1 cellular context compared by ENCODE assay signal in the genomic region with DNA sequence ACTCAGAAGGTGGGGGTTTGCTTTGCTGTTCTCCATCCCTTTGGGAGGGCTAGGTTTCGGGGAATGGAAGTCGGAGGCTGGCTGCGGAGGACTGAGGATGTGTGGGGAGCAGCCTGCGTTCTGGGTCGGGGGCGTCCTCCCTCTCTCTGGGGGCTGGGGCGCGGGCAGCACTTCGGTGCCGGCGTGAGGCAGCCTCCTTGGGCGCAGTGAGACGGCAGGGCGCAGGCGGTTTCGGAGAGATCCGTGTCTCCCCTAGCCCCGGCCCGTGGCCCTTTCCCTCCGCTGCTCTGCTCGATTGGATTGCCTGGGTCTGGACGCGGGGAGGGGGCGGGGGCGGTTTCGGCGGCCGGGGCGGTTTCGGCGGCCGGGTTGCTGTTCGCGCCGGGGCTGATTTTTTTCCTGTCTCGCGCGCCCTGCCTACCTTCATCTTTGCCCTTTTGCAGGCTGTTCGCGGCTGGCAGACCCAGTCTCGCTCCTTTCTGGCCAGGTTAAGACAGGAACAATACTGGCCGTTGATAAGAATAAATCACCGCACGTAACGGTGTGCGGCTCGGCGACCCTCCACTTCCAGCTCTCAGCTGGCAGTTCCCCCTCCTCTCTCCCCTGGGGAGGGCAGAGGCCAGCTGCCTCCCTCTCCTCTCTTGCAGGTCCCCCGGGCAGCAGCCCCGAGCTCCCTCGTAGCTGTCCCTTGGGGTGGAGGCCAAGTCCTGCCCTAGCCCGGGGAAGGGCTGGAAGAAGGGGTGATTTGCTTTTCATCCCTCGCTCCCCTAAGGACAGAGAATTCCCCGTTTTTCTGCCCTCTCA.
TF ChIP-seq lines count a peak whose summit lies in the region.

No MANE protein-coding gene starts in this region.

TF ChIP-seq in HepG2, 621 proteins besides CTCF, POLR2A, EP300 and RAD21 (continued from another document and continues in another):
- TF ChIP-seq, protein P1, sequence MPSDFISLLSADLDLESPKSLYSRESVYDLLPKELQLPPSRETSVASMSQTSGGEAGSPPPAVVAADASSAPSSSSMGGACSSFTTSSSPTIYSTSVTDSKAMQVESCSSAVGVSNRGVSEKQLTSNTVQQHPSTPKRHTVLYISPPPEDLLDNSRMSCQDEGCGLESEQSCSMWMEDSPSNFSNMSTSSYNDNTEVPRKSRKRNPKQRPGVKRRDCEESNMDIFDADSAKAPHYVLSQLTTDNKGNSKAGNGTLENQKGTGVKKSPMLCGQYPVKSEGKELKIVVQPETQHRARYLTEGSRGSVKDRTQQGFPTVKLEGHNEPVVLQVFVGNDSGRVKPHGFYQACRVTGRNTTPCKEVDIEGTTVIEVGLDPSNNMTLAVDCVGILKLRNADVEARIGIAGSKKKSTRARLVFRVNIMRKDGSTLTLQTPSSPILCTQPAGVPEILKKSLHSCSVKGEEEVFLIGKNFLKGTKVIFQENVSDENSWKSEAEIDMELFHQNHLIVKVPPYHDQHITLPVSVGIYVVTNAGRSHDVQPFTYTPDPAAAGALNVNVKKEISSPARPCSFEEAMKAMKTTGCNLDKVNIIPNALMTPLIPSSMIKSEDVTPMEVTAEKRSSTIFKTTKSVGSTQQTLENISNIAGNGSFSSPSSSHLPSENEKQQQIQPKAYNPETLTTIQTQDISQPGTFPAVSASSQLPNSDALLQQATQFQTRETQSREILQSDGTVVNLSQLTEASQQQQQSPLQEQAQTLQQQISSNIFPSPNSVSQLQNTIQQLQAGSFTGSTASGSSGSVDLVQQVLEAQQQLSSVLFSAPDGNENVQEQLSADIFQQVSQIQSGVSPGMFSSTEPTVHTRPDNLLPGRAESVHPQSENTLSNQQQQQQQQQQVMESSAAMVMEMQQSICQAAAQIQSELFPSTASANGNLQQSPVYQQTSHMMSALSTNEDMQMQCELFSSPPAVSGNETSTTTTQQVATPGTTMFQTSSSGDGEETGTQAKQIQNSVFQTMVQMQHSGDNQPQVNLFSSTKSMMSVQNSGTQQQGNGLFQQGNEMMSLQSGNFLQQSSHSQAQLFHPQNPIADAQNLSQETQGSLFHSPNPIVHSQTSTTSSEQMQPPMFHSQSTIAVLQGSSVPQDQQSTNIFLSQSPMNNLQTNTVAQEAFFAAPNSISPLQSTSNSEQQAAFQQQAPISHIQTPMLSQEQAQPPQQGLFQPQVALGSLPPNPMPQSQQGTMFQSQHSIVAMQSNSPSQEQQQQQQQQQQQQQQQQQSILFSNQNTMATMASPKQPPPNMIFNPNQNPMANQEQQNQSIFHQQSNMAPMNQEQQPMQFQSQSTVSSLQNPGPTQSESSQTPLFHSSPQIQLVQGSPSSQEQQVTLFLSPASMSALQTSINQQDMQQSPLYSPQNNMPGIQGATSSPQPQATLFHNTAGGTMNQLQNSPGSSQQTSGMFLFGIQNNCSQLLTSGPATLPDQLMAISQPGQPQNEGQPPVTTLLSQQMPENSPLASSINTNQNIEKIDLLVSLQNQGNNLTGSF (CRISPR knock-in tag; IDR thresholded peaks at IDR 0.05): no peak
- TF ChIP-seq HNRNPLL (IDR thresholded peaks at IDR 0.05; ENCODE audit: low read depth, low read length, poor library complexity, severe bottlenecking) (peak; percentile 37), ZNF292 (CRISPR knock-in tag; IDR thresholded peaks at IDR 0.05; ENCODE audit: borderline replicate concordance, low read depth) (peak; percentile 61; the same call in 1 of the 2 replicates), CBX1 (IDR thresholded peaks at IDR 0.05; ENCODE audit: low read depth) (no peak), SYNCRIP (IDR thresholded peaks at IDR 0.05; ENCODE audit: insufficient read depth, low read depth, low read length) (no peak), YEATS4 (CRISPR knock-in tag; IDR thresholded peaks at IDR 0.05; ENCODE audit: borderline replicate concordance) (peak; percentile 41; the same call in 1 of the 2 replicates), GTF3A (CRISPR knock-in tag; conservative IDR thresholded peaks at IDR 0.05) (no peak), ZNF263 (CRISPR knock-in tag; IDR thresholded peaks at IDR 0.05) (peak; percentile 68; the same call in 1 of the 2 replicates), SNAI1 (CRISPR knock-in tag; IDR thresholded peaks at IDR 0.05; ENCODE audit: borderline replicate concordance) (peak; percentile 24; the same call in 1 of the 2 replicates), KMT2B (CRISPR knock-in tag; IDR thresholded peaks at IDR 0.05) (peak; percentile 33; the same call in 1 of the 2 replicates), HNRNPL (IDR thresholded peaks at IDR 0.05; ENCODE audit: low read depth, low read length) (0 out of 2 replicates have a peak, but pooled peaks have one; percentile 64), TAF1 (CRISPR knock-in tag; IDR thresholded peaks at IDR 0.05) (peak; percentile 33; the same call in 1 of the 2 replicates), HOXA3 (CRISPR knock-in tag; IDR thresholded peaks at IDR 0.05) (no peak), ARNT (IDR thresholded peaks at IDR 0.05) (no peak), TEAD3 (CRISPR knock-in tag; optimal IDR thresholded peaks at IDR 0.05; ENCODE audit: borderline replicate concordance) (peak; percentile 5), ZNF773 (CRISPR knock-in tag; IDR thresholded peaks at IDR 0.05; ENCODE audit: borderline replicate concordance) (no peak), SAP130 (CRISPR knock-in tag; IDR thresholded peaks at IDR 0.05; ENCODE audit: low read depth) (peak; percentile 42), FOXO1 (CRISPR knock-in tag; IDR thresholded peaks at IDR 0.05) (no peak), SKI (IDR thresholded peaks at IDR 0.05; ENCODE audit: partially characterized antibody) (peak; percentile 8), ARID2 (CRISPR knock-in tag; IDR thresholded peaks at IDR 0.05; ENCODE audit: borderline replicate concordance) (0 out of 2 replicates have a peak, but pooled peaks have one; percentile 29)
- TF ChIP-seq, protein P2, sequence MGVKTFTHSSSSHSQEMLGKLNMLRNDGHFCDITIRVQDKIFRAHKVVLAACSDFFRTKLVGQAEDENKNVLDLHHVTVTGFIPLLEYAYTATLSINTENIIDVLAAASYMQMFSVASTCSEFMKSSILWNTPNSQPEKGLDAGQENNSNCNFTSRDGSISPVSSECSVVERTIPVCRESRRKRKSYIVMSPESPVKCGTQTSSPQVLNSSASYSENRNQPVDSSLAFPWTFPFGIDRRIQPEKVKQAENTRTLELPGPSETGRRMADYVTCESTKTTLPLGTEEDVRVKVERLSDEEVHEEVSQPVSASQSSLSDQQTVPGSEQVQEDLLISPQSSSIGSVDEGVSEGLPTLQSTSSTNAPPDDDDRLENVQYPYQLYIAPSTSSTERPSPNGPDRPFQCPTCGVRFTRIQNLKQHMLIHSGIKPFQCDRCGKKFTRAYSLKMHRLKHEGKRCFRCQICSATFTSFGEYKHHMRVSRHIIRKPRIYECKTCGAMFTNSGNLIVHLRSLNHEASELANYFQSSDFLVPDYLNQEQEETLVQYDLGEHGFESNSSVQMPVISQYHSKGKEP (CRISPR knock-in tag; IDR thresholded peaks at IDR 0.05): no peak
- TF ChIP-seq, protein P3, sequence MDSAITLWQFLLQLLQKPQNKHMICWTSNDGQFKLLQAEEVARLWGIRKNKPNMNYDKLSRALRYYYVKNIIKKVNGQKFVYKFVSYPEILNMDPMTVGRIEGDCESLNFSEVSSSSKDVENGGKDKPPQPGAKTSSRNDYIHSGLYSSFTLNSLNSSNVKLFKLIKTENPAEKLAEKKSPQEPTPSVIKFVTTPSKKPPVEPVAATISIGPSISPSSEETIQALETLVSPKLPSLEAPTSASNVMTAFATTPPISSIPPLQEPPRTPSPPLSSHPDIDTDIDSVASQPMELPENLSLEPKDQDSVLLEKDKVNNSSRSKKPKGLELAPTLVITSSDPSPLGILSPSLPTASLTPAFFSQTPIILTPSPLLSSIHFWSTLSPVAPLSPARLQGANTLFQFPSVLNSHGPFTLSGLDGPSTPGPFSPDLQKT (CRISPR knock-in tag; IDR thresholded peaks at IDR 0.05; ENCODE audit: borderline replicate concordance): no peak
- TF ChIP-seq, protein P4, sequence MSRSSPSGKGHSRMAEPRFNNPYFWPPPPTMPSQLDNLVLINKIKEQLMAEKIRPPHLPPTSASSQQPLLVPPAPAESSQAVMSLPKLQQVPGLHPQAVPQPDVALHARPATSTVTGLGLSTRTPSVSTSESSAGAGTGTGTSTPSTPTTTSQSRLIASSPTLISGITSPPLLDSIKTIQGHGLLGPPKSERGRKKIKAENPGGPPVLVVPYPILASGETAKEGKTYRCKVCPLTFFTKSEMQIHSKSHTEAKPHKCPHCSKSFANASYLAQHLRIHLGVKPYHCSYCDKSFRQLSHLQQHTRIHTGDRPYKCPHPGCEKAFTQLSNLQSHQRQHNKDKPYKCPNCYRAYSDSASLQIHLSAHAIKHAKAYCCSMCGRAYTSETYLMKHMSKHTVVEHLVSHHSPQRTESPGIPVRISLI (CRISPR knock-in tag; IDR thresholded peaks at IDR 0.05; ENCODE audit: borderline replicate concordance): peak; percentile 37; the same call in 1 of the 2 replicates
- TF ChIP-seq, protein P5, sequence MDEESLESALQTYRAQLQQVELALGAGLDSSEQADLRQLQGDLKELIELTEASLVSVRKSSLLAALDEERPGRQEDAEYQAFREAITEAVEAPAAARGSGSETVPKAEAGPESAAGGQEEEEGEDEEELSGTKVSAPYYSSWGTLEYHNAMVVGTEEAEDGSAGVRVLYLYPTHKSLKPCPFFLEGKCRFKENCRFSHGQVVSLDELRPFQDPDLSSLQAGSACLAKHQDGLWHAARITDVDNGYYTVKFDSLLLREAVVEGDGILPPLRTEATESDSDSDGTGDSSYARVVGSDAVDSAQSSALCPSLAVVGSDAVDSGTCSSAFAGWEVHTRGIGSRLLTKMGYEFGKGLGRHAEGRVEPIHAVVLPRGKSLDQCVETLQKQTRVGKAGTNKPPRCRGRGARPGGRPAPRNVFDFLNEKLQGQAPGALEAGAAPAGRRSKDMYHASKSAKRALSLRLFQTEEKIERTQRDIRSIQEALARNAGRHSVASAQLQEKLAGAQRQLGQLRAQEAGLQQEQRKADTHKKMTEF (CRISPR knock-in tag; IDR thresholded peaks at IDR 0.05): peak; percentile 27; the same call in 1 of the 2 replicates
- TF ChIP-seq, protein P6, sequence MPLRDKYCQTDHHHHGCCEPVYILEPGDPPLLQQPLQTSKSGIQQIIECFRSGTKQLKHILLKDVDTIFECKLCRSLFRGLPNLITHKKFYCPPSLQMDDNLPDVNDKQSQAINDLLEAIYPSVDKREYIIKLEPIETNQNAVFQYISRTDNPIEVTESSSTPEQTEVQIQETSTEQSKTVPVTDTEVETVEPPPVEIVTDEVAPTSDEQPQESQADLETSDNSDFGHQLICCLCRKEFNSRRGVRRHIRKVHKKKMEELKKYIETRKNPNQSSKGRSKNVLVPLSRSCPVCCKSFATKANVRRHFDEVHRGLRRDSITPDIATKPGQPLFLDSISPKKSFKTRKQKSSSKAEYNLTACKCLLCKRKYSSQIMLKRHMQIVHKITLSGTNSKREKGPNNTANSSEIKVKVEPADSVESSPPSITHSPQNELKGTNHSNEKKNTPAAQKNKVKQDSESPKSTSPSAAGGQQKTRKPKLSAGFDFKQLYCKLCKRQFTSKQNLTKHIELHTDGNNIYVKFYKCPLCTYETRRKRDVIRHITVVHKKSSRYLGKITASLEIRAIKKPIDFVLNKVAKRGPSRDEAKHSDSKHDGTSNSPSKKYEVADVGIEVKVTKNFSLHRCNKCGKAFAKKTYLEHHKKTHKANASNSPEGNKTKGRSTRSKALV (CRISPR knock-in tag; IDR thresholded peaks at IDR 0.05): peak; percentile 79
- TF ChIP-seq, protein P7, sequence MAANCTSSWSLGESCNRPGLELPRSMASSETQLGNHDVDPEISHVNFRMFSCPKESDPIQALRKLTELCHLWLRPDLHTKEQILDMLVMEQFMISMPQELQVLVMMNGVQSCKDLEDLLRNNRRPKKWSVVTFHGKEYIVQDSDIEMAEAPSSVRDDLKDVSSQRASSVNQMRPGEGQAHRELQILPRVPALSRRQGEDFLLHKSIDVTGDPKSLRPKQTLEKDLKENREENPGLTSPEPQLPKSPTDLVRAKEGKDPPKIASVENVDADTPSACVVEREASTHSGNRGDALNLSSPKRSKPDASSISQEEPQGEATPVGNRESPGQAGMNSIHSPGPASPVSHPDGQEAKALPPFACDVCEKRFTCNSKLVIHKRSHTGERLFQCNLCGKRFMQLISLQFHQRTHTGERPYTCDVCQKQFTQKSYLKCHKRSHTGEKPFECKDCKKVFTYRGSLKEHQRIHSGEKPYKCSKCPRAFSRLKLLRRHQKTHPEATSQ (CRISPR knock-in tag; IDR thresholded peaks at IDR 0.05; ENCODE audit: borderline replicate concordance): no peak
- TF ChIP-seq, protein P8, sequence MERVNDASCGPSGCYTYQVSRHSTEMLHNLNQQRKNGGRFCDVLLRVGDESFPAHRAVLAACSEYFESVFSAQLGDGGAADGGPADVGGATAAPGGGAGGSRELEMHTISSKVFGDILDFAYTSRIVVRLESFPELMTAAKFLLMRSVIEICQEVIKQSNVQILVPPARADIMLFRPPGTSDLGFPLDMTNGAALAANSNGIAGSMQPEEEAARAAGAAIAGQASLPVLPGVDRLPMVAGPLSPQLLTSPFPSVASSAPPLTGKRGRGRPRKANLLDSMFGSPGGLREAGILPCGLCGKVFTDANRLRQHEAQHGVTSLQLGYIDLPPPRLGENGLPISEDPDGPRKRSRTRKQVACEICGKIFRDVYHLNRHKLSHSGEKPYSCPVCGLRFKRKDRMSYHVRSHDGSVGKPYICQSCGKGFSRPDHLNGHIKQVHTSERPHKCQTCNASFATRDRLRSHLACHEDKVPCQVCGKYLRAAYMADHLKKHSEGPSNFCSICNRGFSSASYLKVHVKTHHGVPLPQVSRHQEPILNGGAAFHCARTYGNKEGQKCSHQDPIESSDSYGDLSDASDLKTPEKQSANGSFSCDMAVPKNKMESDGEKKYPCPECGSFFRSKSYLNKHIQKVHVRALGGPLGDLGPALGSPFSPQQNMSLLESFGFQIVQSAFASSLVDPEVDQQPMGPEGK (CRISPR knock-in tag; IDR thresholded peaks at IDR 0.05): peak; percentile 53
- TF ChIP-seq, protein P9, sequence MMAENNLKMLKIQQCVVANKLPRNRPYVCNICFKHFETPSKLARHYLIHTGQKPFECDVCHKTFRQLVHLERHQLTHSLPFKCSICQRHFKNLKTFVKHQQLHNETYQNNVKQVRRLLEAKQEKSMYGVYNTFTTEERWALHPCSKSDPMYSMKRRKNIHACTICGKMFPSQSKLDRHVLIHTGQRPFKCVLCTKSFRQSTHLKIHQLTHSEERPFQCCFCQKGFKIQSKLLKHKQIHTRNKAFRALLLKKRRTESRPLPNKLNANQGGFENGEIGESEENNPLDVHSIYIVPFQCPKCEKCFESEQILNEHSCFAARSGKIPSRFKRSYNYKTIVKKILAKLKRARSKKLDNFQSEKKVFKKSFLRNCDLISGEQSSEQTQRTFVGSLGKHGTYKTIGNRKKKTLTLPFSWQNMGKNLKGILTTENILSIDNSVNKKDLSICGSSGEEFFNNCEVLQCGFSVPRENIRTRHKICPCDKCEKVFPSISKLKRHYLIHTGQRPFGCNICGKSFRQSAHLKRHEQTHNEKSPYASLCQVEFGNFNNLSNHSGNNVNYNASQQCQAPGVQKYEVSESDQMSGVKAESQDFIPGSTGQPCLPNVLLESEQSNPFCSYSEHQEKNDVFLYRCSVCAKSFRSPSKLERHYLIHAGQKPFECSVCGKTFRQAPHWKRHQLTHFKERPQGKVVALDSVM (CRISPR knock-in tag; IDR thresholded peaks at IDR 0.05): peak; percentile 18; the same call in 1 of the 2 replicates
- TF ChIP-seq, protein P10, sequence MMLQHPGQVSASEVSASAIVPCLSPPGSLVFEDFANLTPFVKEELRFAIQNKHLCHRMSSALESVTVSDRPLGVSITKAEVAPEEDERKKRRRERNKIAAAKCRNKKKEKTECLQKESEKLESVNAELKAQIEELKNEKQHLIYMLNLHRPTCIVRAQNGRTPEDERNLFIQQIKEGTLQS (CRISPR knock-in tag; IDR thresholded peaks at IDR 0.05): no peak
